In genomic region chr4:105972946-105973621, GRCh38 we compare ENCODE assay signal across 30 cellular contexts.
"Had no signal": no experiment of that assay in that cellular context is flagged by ENCODE, and none has a peak within 500 bp of the region (broad histone marks: within the 10 kb centered on the region; RNA-seq: fewer than 3 reads in every experiment).

No MANE protein-coding gene starts in this region.

- H3K27me3 ChIP-seq: ascending aorta, body of pancreas, Peyer's patch, SJCRH30 had no signal

- H3K4me1 ChIP-seq: ascending aorta, body of pancreas, Peyer's patch, SJCRH30 had no signal

- H3K9ac ChIP-seq: SK-N-SH had no signal

- H3K9me3 Mint-ChIP-seq: activated CD8-positive, alpha-beta T cell treated with anti-CD3 and anti-CD28 coated beads for 36 hours; activated naive CD4-positive, alpha-beta T cell treated with anti-CD3 and anti-CD28 coated beads, Interleukin-2, amount 50 U/mL, for 24 hours; activated T-cell treated with anti-CD3 and anti-CD28 coated beads, Interleukin-2, amount 50 U/mL, for 24 hours; activated T-helper 1 cell treated with anti-CD3 and anti-CD28 coated beads, Interleukin-12 subunit alpha, Interleukin-12 subunit beta, Interleukin-2, Interleukin-4 antibody, amounts not matched to agents 30 ng/mL and 10 ng/mL and 1 ng/mL, durations not matched to agents 14 hours and 24 hours and 36 hours had no signal

- H3K27me3 Mint-ChIP-seq: activated naive CD8-positive, alpha-beta T cell treated with anti-CD3 and anti-CD28 coated beads, Interleukin-2, amount 50 U/mL, for 24 hours had no signal

- H3K27ac ChIP-seq: ascending aorta, Peyer's patch, RWPE1, SJCRH30, VCaP had no signal

- H3K36me3 Mint-ChIP-seq: activated naive CD4-positive, alpha-beta T cell treated with anti-CD3 and anti-CD28 coated beads, Interleukin-2, amount 50 U/mL, for 24 hours had no signal

- H3K9me2 ChIP-seq: SK-N-SH had no signal

- H3K4me1 Mint-ChIP-seq: activated CD4-positive, alpha-beta T cell treated with anti-CD3 and anti-CD28 coated beads for 36 hours; activated naive CD4-positive, alpha-beta T cell treated with anti-CD3 and anti-CD28 coated beads, Interleukin-2, amount 50 U/mL, for 24 hours; activated naive CD8-positive, alpha-beta T cell treated with anti-CD3 and anti-CD28 coated beads, Interleukin-2, amount 50 U/mL, for 24 hours had no signal

- H3K4me2 ChIP-seq: SK-N-SH had no signal

- H3K36me3 ChIP-seq: Peyer's patch, SJCRH30 had no signal

- ATAC-seq: activated CD4-positive, alpha-beta T cell treated with anti-CD3 and anti-CD28 coated beads for 36 hours; activated CD8-positive, alpha-beta T cell treated with anti-CD3 and anti-CD28 coated beads for 36 hours; activated naive CD8-positive, alpha-beta T cell treated with anti-CD3 and anti-CD28 coated beads, Interleukin-2, amount 50 U/mL, for 24 hours; body of pancreas had no signal

- H3K9me3 ChIP-seq: body of pancreas, Peyer's patch, SJCRH30, SK-N-SH had no signal

- FAIRE-seq: bronchial epithelial cell had no signal

- H3K4me3 Mint-ChIP-seq: activated CD4-positive, alpha-beta T cell treated with anti-CD3 and anti-CD28 coated beads for 36 hours; activated CD8-positive, alpha-beta T cell treated with anti-CD3 and anti-CD28 coated beads for 36 hours; activated naive CD4-positive, alpha-beta T cell treated with anti-CD3 and anti-CD28 coated beads, Interleukin-2, amount 50 U/mL, for 24 hours; activated naive CD8-positive, alpha-beta T cell treated with anti-CD3 and anti-CD28 coated beads, Interleukin-2, amount 50 U/mL, for 24 hours; activated T-cell treated with anti-CD3 and anti-CD28 coated beads, Interleukin-2, amount 50 U/mL, for 24 hours; activated T-helper 1 cell treated with anti-CD3 and anti-CD28 coated beads, Interleukin-12 subunit alpha, Interleukin-12 subunit beta, Interleukin-2, Interleukin-4 antibody, amounts not matched to agents 30 ng/mL and 10 ng/mL and 1 ng/mL, durations not matched to agents 14 hours and 24 hours and 36 hours had no signal

- H3K27ac Mint-ChIP-seq: activated CD4-positive, alpha-beta T cell treated with anti-CD3 and anti-CD28 coated beads for 36 hours; activated CD8-positive, alpha-beta T cell treated with anti-CD3 and anti-CD28 coated beads for 36 hours; activated naive CD4-positive, alpha-beta T cell treated with anti-CD3 and anti-CD28 coated beads, Interleukin-2, amount 50 U/mL, for 24 hours; activated naive CD8-positive, alpha-beta T cell treated with anti-CD3 and anti-CD28 coated beads, Interleukin-2, amount 50 U/mL, for 24 hours; activated T-cell treated with anti-CD3 and anti-CD28 coated beads, Interleukin-2, amount 50 U/mL, for 24 hours; activated T-helper 1 cell treated with anti-CD3 and anti-CD28 coated beads, Interleukin-12 subunit alpha, Interleukin-12 subunit beta, Interleukin-2, Interleukin-4 antibody, amounts not matched to agents 30 ng/mL and 10 ng/mL and 1 ng/mL, durations not matched to agents 14 hours and 24 hours and 36 hours had no signal

- DNase-seq: activated CD4-positive, alpha-beta T cell treated with anti-CD3 and anti-CD28 coated beads for 36 hours; activated CD4-positive, alpha-beta T cell treated with anti-CD3 and anti-CD28 coated beads, Interleukin-2, amount 50 U/mL, for 1 hour; activated CD8-positive, alpha-beta T cell treated with anti-CD3 and anti-CD28 coated beads for 36 hours; activated effector memory CD4-positive, alpha-beta T cell treated with Interleukin-2 at 50 U/mL for 16 hours; activated naive CD4-positive, alpha-beta T cell; activated naive CD8-positive, alpha-beta T cell treated with anti-CD3 and anti-CD28 coated beads, Interleukin-2, amount 50 U/mL, for 24 hours; activated T-cell treated with anti-CD3 and anti-CD28 coated beads, Interleukin-2, amount 50 U/mL, for 24 hours; amniotic stem cell; body of pancreas; central memory CD4-positive, alpha-beta T cell; Karpas-422; NCI-H1048; NCI-H146; NCI-H1930; NCI-H345; NCI-H510A; NCI-H526 treated with DMSO at 0.1 percent for 48 hours; NCI-H82; NK-92 treated with Interleukin-12 subunit alpha and Interleukin-12 subunit beta, amount 100 ng/mL, for 24 hours; Peyer's patch; Right ventricle myocardium superior; SJCRH30; SK-N-SH; T-helper 1 cell had no signal

- H3K4me3 ChIP-seq: ascending aorta, body of pancreas, Peyer's patch, SJCRH30 had no signal
